Comparison of ENCODE assay signal across 19 cellular contexts in genomic region chr19:36577271-36577996, GRCh38. TPM values are rescaled to one million over a fixed set of nuclear protein-coding genes. Genes with fewer than 3 reads are reported as not detected.
A peak's percentile ranks its signal among the peaks of the same experiment; 100 is the strongest.
DNase-seq lines count a peak whose midpoint lies in the region; TF ChIP-seq lines count a peak whose summit lies in the region.
"Had no signal": no experiment of that assay in that cellular context is flagged by ENCODE, and none has a peak within 500 bp of the region (broad histone marks: within the 10 kb centered on the region; RNA-seq: fewer than 3 reads in every experiment).

No MANE protein-coding gene starts in this region.

- H3K27me3 Mint-ChIP-seq in nephron progenitor cell (ENCODE audit: low read depth, poor library complexity) (no peaks in the 10 kb centered on the region), H9 (ENCODE audit: low read depth) (no peaks in the 10 kb centered on the region)

- H3K79me1 ChIP-seq in H9 (ENCODE audit: insufficient read depth, low read depth, low read length, poor library complexity, severe bottlenecking), result no peaks in the 10 kb centered on the region

- no peaks in the 10 kb centered on the region for H3K27me3 ChIP-seq in BLaER1
- H3K27me3 ChIP-seq in tibial artery, result no peaks in the 10 kb centered on the region
- no peaks in the 10 kb centered on the region for H3K27me3 ChIP-seq in H9 (ENCODE audit: insufficient read depth, low read length)

- H3K23ac ChIP-seq in H9 (ENCODE audit: insufficient read length, low read depth, low read length), result no peak overlapping the region

- H3K9ac ChIP-seq in BLaER1 (no peak overlapping the region), H9 (ENCODE audit: extremely low read depth, insufficient read length, low read length) (no peak overlapping the region)
- H3K9ac ChIP-seq: SK-N-SH had no signal

- no peak overlapping the region for H2BK5ac ChIP-seq in H9 (ENCODE audit: insufficient read length, low read length)

- H2BK20ac ChIP-seq in H9 (ENCODE audit: low read depth, low read length, poor library complexity, severe bottlenecking), result no peak overlapping the region

- peaks cover 14% of the 10 kb centered on the region for H3K4me1 ChIP-seq in BLaER1
- peaks cover 3 to 17% (median 12%) of the 10 kb centered on the region in 4 donors for H3K4me1 ChIP-seq in tibial artery
- no peaks in the 10 kb centered on the region for H3K4me1 ChIP-seq in H9 (ENCODE audit: insufficient read depth, low read length)

- H3K56ac ChIP-seq in H9 (ENCODE audit: insufficient read length, low read depth, low read length), result no peak overlapping the region

- H3K27ac Mint-ChIP-seq in nephron progenitor cell (no peak overlapping the region), H9 (no peak overlapping the region)

- H3K27ac ChIP-seq in BLaER1 (no peak overlapping the region), tibial artery (no peak overlapping the region), H9 (ENCODE audit: insufficient read length, low read depth, low read length) (no peak overlapping the region)

- intact Hi-C loops in tibial artery (cut with DNase I; ENCODE audit: low total_unique reads), result loop anchor here (10.0 kb wide), 1 partner anchor 87 kb away; the partner anchor contains the start of gene ZNF461

- H4K5ac ChIP-seq in H9 (ENCODE audit: insufficient read length, low read depth, low read length), result no peak overlapping the region

- H3K23me2 ChIP-seq in H9 (ENCODE audit: insufficient read length, low read depth, low read length, poor library complexity, severe bottlenecking), result peaks cover 6% of the 10 kb centered on the region

- H3K9me3 ChIP-seq in BLaER1 (peaks cover 68% of the 10 kb centered on the region), tibial artery (peaks cover 0 to 47% (median 4%) of the 10 kb centered on the region in 3 donors), H9 (ENCODE audit: control insufficient read depth, low read depth, low read length) (no peaks in the 10 kb centered on the region)
- H3K9me3 ChIP-seq: SK-N-SH had no signal

- H3K14ac ChIP-seq in H9 (ENCODE audit: insufficient read depth, low read length), result no peak overlapping the region

- no peak overlapping the region for H2BK120ac ChIP-seq in H9 (ENCODE audit: low read depth, low read length, poor library complexity, severe bottlenecking)

- H3K79me2 ChIP-seq in H9 (ENCODE audit: insufficient read depth, low read length), result peaks cover 2% of the 10 kb centered on the region; the same call in 1 of the 2 replicates

- H3K18ac ChIP-seq in H9 (ENCODE audit: insufficient read length, low read depth, low read length), result no peak overlapping the region

- peaks cover 73% of the 10 kb centered on the region for H3K36me3 ChIP-seq in BLaER1
- H3K36me3 ChIP-seq in tibial artery, result peaks cover 57 to 70% (median 68%) of the 10 kb centered on the region in 3 donors

- H2AFZ ChIP-seq in H9 (ENCODE audit: low read length), result no peak overlapping the region

- no peak overlapping the region for H3K4ac ChIP-seq in H9 (ENCODE audit: low read depth, low read length)

- no peak overlapping the region for H3K4me3 Mint-ChIP-seq in nephron progenitor cell
- no peak overlapping the region for H3K4me3 Mint-ChIP-seq in H9

- H4K20me1 ChIP-seq in BLaER1 (no peaks in the 10 kb centered on the region), H9 (ENCODE audit: control insufficient read depth, insufficient read depth, insufficient read length) (no peaks in the 10 kb centered on the region)

- no peak overlapping the region for H2AK5ac ChIP-seq in H9 (ENCODE audit: insufficient read length, low read length)

- H4K91ac ChIP-seq in H9 (ENCODE audit: insufficient read length, low read depth, low read length), result no peak overlapping the region

- H3K4me2 ChIP-seq in BLaER1 (no peak overlapping the region), H9 (ENCODE audit: insufficient read depth, insufficient read length, low read length) (no peak overlapping the region)
- H3K4me2 ChIP-seq: SK-N-SH had no signal

- H3K4me1 Mint-ChIP-seq in nephron progenitor cell (peaks cover 24% of the 10 kb centered on the region), H9 (peaks cover 10 to 14% of the 10 kb centered on the region in 2 experiments)

- H3K36me3 Mint-ChIP-seq in nephron progenitor cell (ENCODE audit: low read depth) (peaks cover 93% of the 10 kb centered on the region), H9 (ENCODE audit: insufficient read depth in 1 of 3, low read depth in 3 of 3) (peaks cover 49 to 62% (median 51%) of the 10 kb centered on the region in 3 experiments)

- in situ Hi-C loops in GM13977 (cut with MboI; ENCODE audit: low pct_unique_long_range_greater_than_20kb, low sequenced_read_pairs, unreplicated experiment), result no loop called here

- DNase-seq in ELR (ENCODE audit: low read depth) (peak; percentile 46), amniotic epithelial cell (ENCODE audit: low read depth) (peak; percentile 14), left kidney (ENCODE audit: low read depth, low spot score) (peak; percentile 5), nephron progenitor cell (no peak), tibial artery (no peak), H9 (no peak), GM13977 (ENCODE audit: low spot score) (no peak)
- DNase-seq: 8988T, C1 segment of cervical spinal cord, DMS 273 treated with DMSO at 0.1 percent for 48 hours, KG1, NCI-H1092, NCI-H146, NCI-H2081 treated with DMSO at 0.1 percent for 48 hours, NCI-H510A treated with DMSO at 0.1 percent for 48 hours, Right ventricle myocardium superior, SK-N-SH had no signal

- H3K4me3 ChIP-seq in BLaER1 (peak overlapping the region; percentile 5; the same call in 1 of the 2 replicates), tibial artery (no peak overlapping the region)
- H3K4me3 ChIP-seq: GM12878 had no signal

- H2BK12ac ChIP-seq in H9 (ENCODE audit: insufficient read length, low read depth, low read length), result no peak overlapping the region

- no CpG with 5 or more reads among the region's 3 CpGs for WGBS in H9 (ENCODE audit: extremely low coverage, insufficient read length, low lambda C conversion rate)

- peaks cover 96% of the 10 kb centered on the region for H3K9me3 Mint-ChIP-seq in nephron progenitor cell
- H3K9me3 Mint-ChIP-seq in H9, result peaks cover 3 to 17% of the 10 kb centered on the region in 2 experiments; a peak in 4 of 5 replicates

- H2BK15ac ChIP-seq in H9 (ENCODE audit: low read depth, low read length), result no peak overlapping the region

- TF ChIP-seq CTCF in nephron progenitor cell (IDR thresholded peaks at IDR 0.05) (no peak), tibial artery (IDR thresholded peaks at IDR 0.05) (no peak), H9 (conservative IDR thresholded peaks at IDR 0.05) (no peak), GM13977 (IDR thresholded peaks at IDR 0.05; ENCODE audit: extremely low read depth, insufficient read depth, missing control alignments) (no peak)

- no peak overlapping the region for H3T11ph ChIP-seq in H9 (ENCODE audit: low read length)

- H4K8ac ChIP-seq in H9 (replicated peaks; ENCODE audit: insufficient read length, low read depth, low read length), result no peak overlapping the region

RNA-seq across cellular contexts. Expression of gene ZNF529, which starts 4.3 kb away (rescaled TPM):
- total RNA-seq in H9 (2021), result 16.9 and 19.9 TPM in 2 replicates

RNA-seq across cellular contexts. Expression of gene ZNF382, which starts 27.7 kb away (rescaled TPM):
- total RNA-seq in H9 (2021), result 10.8 TPM in 2 replicates

RNA-seq across cellular contexts. Expression of gene ZNF260, which starts 49.4 kb away (rescaled TPM):
- 22.5 and 26.1 TPM in 2 replicates for total RNA-seq in H9 (2021)

Comparison
In these comparisons a context has a peak if more than half of its experiments do, and no peak if none do; other contexts are left out.
1. DNase-seq: peak in ELR (single experiment), amniotic epithelial cell (single experiment) and left kidney (single experiment); none in nephron progenitor cell (single experiment), tibial artery (0 of 2), H9 (single experiment) and GM13977 (single experiment).